ENCODE assay signal across 28 cellular contexts in the genomic region with DNA sequence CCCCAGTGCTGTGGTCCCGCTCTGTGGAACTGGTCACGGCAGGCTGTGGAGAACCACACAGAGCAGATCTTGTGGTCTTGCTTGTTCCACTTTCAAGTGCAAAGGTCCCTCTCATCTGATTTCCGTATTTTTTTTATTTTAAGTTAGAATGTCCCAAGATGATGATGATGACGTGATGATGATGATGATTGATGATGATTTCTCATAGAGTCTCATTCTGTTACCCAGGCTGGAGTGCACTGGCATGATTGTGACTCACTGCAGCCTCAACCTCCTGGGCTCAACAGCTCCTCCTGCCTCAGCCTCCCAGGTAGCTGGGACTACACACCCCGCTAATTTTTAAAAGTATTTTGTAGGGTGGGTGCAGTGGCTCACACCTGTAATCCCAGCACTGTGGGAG.
A peak's percentile ranks its signal among the peaks of the same experiment; 100 is the strongest.
DNase-seq lines count a peak whose midpoint lies in the region; ATAC-seq lines count a peak whose summit lies in the region.
"Had no signal": no experiment of that assay in that cellular context is flagged by ENCODE, and none has a peak within 500 bp of the region (broad histone marks: within the 10 kb centered on the region; RNA-seq: fewer than 3 reads in every experiment).

No MANE protein-coding gene starts in this region.

- peaks cover 3% of the 10 kb centered on the region in 2 donors for H3K36me3 Mint-ChIP-seq in stimulated activated naive B cell treated with anti-CD40 and anti-IgM and Interleukin-4, amounts not matched to agents 10 μg/mL and 1 μg/mL and 100 μg/mL, for 72 hours
- H3K36me3 Mint-ChIP-seq: natural killer cell treated with Interleukin-12 subunit alpha and Interleukin-12 subunit beta and Interleukin-15 and Interleukin-18, amount 100 ng/mL, for 72 hours had no signal

- no peaks in the 10 kb centered on the region for H3K4me1 Mint-ChIP-seq in stimulated activated naive B cell treated with anti-CD40 and anti-IgM and Interleukin-4, amounts not matched to agents 10 μg/mL and 1 μg/mL and 100 μg/mL, for 72 hours

- H3K9me3 Mint-ChIP-seq in stimulated activated naive B cell treated with anti-CD40 and anti-IgM and Interleukin-4, amounts not matched to agents 10 μg/mL and 1 μg/mL and 100 μg/mL, for 72 hours: peaks cover 5 to 7% of the 10 kb centered on the region in 2 donors
- H3K9me3 Mint-ChIP-seq: natural killer cell treated with Interleukin-12 subunit alpha and Interleukin-12 subunit beta and Interleukin-15 and Interleukin-18, amount 100 ng/mL, for 72 hours had no signal

- peak overlapping the region; percentile 90 for H3K27ac ChIP-seq in epithelial cell of prostate
- H3K27ac ChIP-seq: 22Rv1, adrenal gland, SK-N-MC, testis had no signal

- H3K27ac Mint-ChIP-seq in stimulated activated naive B cell treated with anti-CD40 and anti-IgM and Interleukin-4, amounts not matched to agents 10 μg/mL and 1 μg/mL and 100 μg/mL, for 72 hours: peak overlapping the region; percentile 31
- H3K27ac Mint-ChIP-seq: activated naive CD4-positive, alpha-beta T cell treated with anti-CD3 and anti-CD28 coated beads for 36 hours; activated T-cell treated with anti-CD3 and anti-CD28 coated beads, Interleukin-2, amount 50 U/mL, for 72 hours; CD4-positive, CD25-positive, alpha-beta regulatory T cell; natural killer cell treated with Interleukin-12 subunit alpha and Interleukin-12 subunit beta and Interleukin-15 and Interleukin-18, amount 100 ng/mL, for 72 hours; T-helper 17 cell had no signal

- peaks cover 8 to 19% of the 10 kb centered on the region in 2 donors for H3K27me3 Mint-ChIP-seq in stimulated activated naive B cell treated with anti-CD40 and anti-IgM and Interleukin-4, amounts not matched to agents 10 μg/mL and 1 μg/mL and 100 μg/mL, for 72 hours
- H3K27me3 Mint-ChIP-seq: CD4-positive, CD25-positive, alpha-beta regulatory T cell; natural killer cell treated with Interleukin-12 subunit alpha and Interleukin-12 subunit beta and Interleukin-15 and Interleukin-18, amount 100 ng/mL, for 72 hours; T-helper 17 cell had no signal

- ATAC-seq in stimulated activated naive B cell treated with anti-CD40 and anti-IgM and Interleukin-4, amounts not matched to agents 10 μg/mL and 1 μg/mL and 100 μg/mL, for 72 hours (replicated peaks): no peak
- ATAC-seq: activated CD4-positive, CD25-positive, alpha-beta regulatory T cell treated with anti-CD3 and anti-CD28 coated beads, Interleukin-2, amount 50 U/mL, for 24 hours; activated T-cell treated with anti-CD3 and anti-CD28 coated beads, Interleukin-2, amount 50 U/mL, for 72 hours; mucosa of descending colon; natural killer cell treated with Interleukin-12 subunit alpha and Interleukin-12 subunit beta and Interleukin-15 and Interleukin-18, amount 100 ng/mL, for 72 hours; T-helper 17 cell had no signal

- DNase-seq in NOMO-1 treated with DMSO at 0.1 percent for 48 hours (lab: John Stamatoyannopoulos, UW; ENCODE audit: unreplicated experiment) (peak; percentile 33), NOMO-1 treated with dmso at 0.1 percent for 144 hours (lab: John Stamatoyannopoulos, UW; ENCODE audit: unreplicated experiment) (no peak), RKO (ENCODE audit: low spot score) (peak; percentile 45), epithelial cell of prostate (ENCODE audit: low read depth, low spot score) (no peak), 8988T (no peak), DMS114 treated with DMSO at 0.1 percent for 48 hours (lab: John Stamatoyannopoulos, UW; ENCODE audit: unreplicated experiment) (no peak), HPDE6-E6E7 (ENCODE audit: extremely low spot score) (no peak)
- no peak for DNase-seq in stimulated activated naive B cell treated with anti-CD40 and anti-IgM and Interleukin-4, amounts not matched to agents 10 μg/mL and 1 μg/mL and 100 μg/mL, for 72 hours
- DNase-seq: activated CD4-positive, alpha-beta T cell treated with anti-CD3 and anti-CD28 coated beads, Interleukin-2, amount 50 U/mL, for 4 hours; activated naive CD4-positive, alpha-beta T cell treated with anti-CD3 and anti-CD28 coated beads for 36 hours; activated T-cell treated with anti-CD3 and anti-CD28 coated beads, Interleukin-2, amount 50 U/mL, for 72 hours; adrenal gland; AML-193; CD4-positive, CD25-positive, alpha-beta regulatory T cell; DND-41; mammary epithelial cell; mucosa of descending colon; NCI-H146; NCI-H774; retina; stimulated activated naive CD4-positive, alpha-beta T cell treated with Interleukin-2 at 50 U/mL for 16 hours; T-helper 17 cell; testis had no signal

- no peak overlapping the region for H3K4me3 Mint-ChIP-seq in stimulated activated naive B cell treated with anti-CD40 and anti-IgM and Interleukin-4, amounts not matched to agents 10 μg/mL and 1 μg/mL and 100 μg/mL, for 72 hours
- H3K4me3 Mint-ChIP-seq: activated naive CD4-positive, alpha-beta T cell treated with anti-CD3 and anti-CD28 coated beads for 36 hours; activated T-cell treated with anti-CD3 and anti-CD28 coated beads, Interleukin-2, amount 50 U/mL, for 72 hours; CD4-positive, CD25-positive, alpha-beta regulatory T cell; immature natural killer cell; natural killer cell treated with Interleukin-12 subunit alpha and Interleukin-12 subunit beta and Interleukin-15 and Interleukin-18, amount 100 ng/mL, for 72 hours; T-helper 17 cell had no signal

Comparison
In these comparisons a context has a peak if more than half of its experiments do, and no peak if none do; other contexts are left out.
1. DNase-seq: peak in NOMO-1 treated with DMSO at 0.1 percent for 48 hours (single experiment) and RKO (single experiment); none in NOMO-1 treated with dmso at 0.1 percent for 144 hours (single experiment), epithelial cell of prostate (single experiment), stimulated activated naive B cell treated with anti-CD40 and anti-IgM and Interleukin-4, amounts not matched to agents 10 μg/mL and 1 μg/mL and 100 μg/mL, for 72 hours (single experiment), 8988T (single experiment), DMS114 treated with DMSO at 0.1 percent for 48 hours (single experiment) and HPDE6-E6E7 (single experiment).